Comparison of ENCODE assay signal across 8 cellular contexts in the genomic region with DNA sequence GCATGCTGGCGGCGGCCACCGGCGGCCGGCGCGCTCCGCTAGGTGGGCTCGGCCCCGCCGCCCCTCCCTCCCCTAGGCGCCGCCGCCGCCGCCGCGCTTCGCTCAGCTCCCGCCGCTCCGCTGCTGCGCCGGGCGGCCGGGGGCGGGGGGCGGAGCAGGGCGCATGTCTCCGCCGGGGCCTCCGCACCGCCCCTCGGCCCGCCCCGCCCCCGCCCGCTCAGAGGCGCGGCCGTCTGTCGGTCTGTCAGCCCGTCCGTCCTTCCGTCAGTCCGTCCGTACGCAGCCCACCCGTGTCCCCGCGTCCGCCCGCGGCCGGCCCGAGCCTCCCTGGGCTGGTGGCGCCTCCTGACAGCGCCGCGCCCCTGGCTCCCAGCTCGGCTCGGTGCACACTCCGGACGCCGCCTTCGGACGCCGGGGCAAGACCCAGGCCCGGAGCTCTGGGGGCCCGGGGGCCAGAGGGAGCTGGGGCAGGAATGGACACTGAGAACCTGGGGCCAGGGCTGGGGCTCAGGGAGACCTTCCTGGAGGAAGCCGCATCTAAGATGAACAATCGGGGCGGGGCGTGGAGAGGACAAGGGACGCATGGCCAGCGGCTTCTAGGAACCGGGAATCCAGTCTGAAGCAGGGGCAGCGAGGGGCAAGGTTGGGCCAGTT. TPM values are rescaled to one million over a fixed set of nuclear protein-coding genes. Genes with fewer than 3 reads are reported as not detected.
DNase-seq lines count a peak whose midpoint lies in the region; ATAC-seq and TF ChIP-seq lines count a peak whose summit lies in the region.

A gene (minus strand): TSS at position 138 of the 654 bp plus-strand sequence. CDS start 6,193 bp downstream, outside the sequence.

- 1% methylated on average over 78 of the region's 78 CpGs for WGBS in urinary bladder

- ATAC-seq in HG03521 (IDR thresholded peaks at IDR 0.05; ENCODE audit: unreplicated experiment) (no peak), HG02870 (IDR thresholded peaks at IDR 0.05; ENCODE audit: unreplicated experiment) (no peak)

- no peak for TF ChIP-seq CTCF in fibroblast of mammary gland (conservative IDR thresholded peaks at IDR 0.05; ENCODE audit: control insufficient read depth, insufficient read depth, low read depth, low read length)

- no peaks in the 10 kb centered on the region for H3K36me3 ChIP-seq in urinary bladder (ENCODE audit: insufficient read depth)

- peak; percentile 50 for DNase-seq in GM19240 (ENCODE audit: insufficient read length, low spot score)
- peak; percentile 76 for DNase-seq in NCI-H2227 (lab: John Stamatoyannopoulos, UW; ENCODE audit: unreplicated experiment)
- peak; percentile 56 for DNase-seq in activated T-cell treated with anti-CD3 and anti-CD28 coated beads for 48 hours (ENCODE audit: low read depth)
- DNase-seq in fibroblast of mammary gland (ENCODE audit: low read depth) = no peak
- DNase-seq in occipital lobe (lab: John Stamatoyannopoulos, UW) = no peak

- no peaks in the 10 kb centered on the region for H3K4me1 ChIP-seq in urinary bladder (ENCODE audit: insufficient read depth)

- peak within 1 kb of the TSS; percentile 29 for H3K27ac ChIP-seq in urinary bladder (ENCODE audit: low read depth)

- peak within 1 kb of the TSS; percentile 44 for H3K4me3 ChIP-seq in fibroblast of mammary gland (ENCODE audit: control insufficient read depth, low read depth, low read length)
- H3K4me3 ChIP-seq in urinary bladder (ENCODE audit: low read depth, low read length) = peak within 1 kb of the TSS; percentile 57

RNA-seq across cellular contexts. Expression of the gene that starts here (rescaled TPM):
- total RNA-seq in occipital lobe (25.3 TPM), urinary bladder (12.2 TPM)
- polyA plus RNA-seq in urinary bladder = 12.9 TPM

Comparison
In these comparisons a context has a peak if more than half of its experiments do, and no peak if none do; other contexts are left out.
1. DNase-seq: peak in GM19240 (single experiment), NCI-H2227 (single experiment) and activated T-cell treated with anti-CD3 and anti-CD28 coated beads for 48 hours (single experiment); none in fibroblast of mammary gland (single experiment) and occipital lobe (single experiment).